1 cellular context compared by ENCODE assay signal in genomic region chr17:47099987-47100711, GRCh38.
TF ChIP-seq lines count a peak whose summit lies in the region.

No MANE protein-coding gene starts in this region.

TF ChIP-seq in K562, 482 proteins besides CTCF, POLR2A, EP300 and RAD21 (continued from another document and continues in another):
- TF ChIP-seq E4F1 (CRISPR knock-in tag; IDR thresholded peaks at IDR 0.05; ENCODE audit: borderline replicate concordance) (no peak), EWSR1 (IDR thresholded peaks at IDR 0.05; ENCODE audit: borderline replicate concordance, low read depth, partially characterized antibody) (no peak), ELF2 (CRISPR knock-in tag; IDR thresholded peaks at IDR 0.05) (no peak), NR1H2 (CRISPR knock-in tag; IDR thresholded peaks at IDR 0.05) (no peak), PTRF (tag; IDR thresholded peaks at IDR 0.05) (no peak), ARNT (IDR thresholded peaks at IDR 0.05) (no peak), NONO (IDR thresholded peaks at IDR 0.05; ENCODE audit: low read depth in 2 of 2, low read length in 1 of 2) (no peak), ZBTB1 (CRISPR knock-in tag; IDR thresholded peaks at IDR 0.05; ENCODE audit: borderline replicate concordance, low read depth) (no peak), MEIS2 (IDR thresholded peaks at IDR 0.05; ENCODE audit: partially characterized antibody) (no peak), ZNF644 (tag; IDR thresholded peaks at IDR 0.05; ENCODE audit: low read depth) (no peak), BRF1 (IDR thresholded peaks at IDR 0.05; ENCODE audit: borderline replicate concordance, extremely low read depth, insufficient read length) (no peak), ELF1 (tag; IDR thresholded peaks at IDR 0.05) (no peak), KLF1 (tag; IDR thresholded peaks at IDR 0.05) (no peak), RAD51 (IDR thresholded peaks at IDR 0.05; ENCODE audit: borderline replicate concordance, low read depth) (no peak), SMAD2 (IDR thresholded peaks at IDR 0.05; ENCODE audit: low read depth, low read length) (no peak), ADNP (tag; IDR thresholded peaks at IDR 0.05) (no peak), RBM14 (IDR thresholded peaks at IDR 0.05; ENCODE audit: borderline replicate concordance, insufficient read depth, low read depth, low read length) (no peak), TARDBP (IDR thresholded peaks at IDR 0.05) (no peak), ZFX (CRISPR knock-in tag; IDR thresholded peaks at IDR 0.05) (peak; percentile 61), UBTF (IDR thresholded peaks at IDR 0.05; ENCODE audit: borderline replicate concordance in 1 of 2, low read depth in 2 of 2, low read length in 2 of 2) (no peak), ZBTB11 (CRISPR knock-in tag; IDR thresholded peaks at IDR 0.05) (no peak), MLLT1 (IDR thresholded peaks at IDR 0.05) (no peak), GTF2E2 (tag; IDR thresholded peaks at IDR 0.05) (no peak), BACH1 (tag; IDR thresholded peaks at IDR 0.05) (no peak), ZNF395 (CRISPR knock-in tag; IDR thresholded peaks at IDR 0.05) (no peak), POLR2AphosphoS5 (IDR thresholded peaks at IDR 0.05; ENCODE audit: control insufficient read depth, insufficient read depth, low read depth, low read length) (peak; percentile 33; the same call in 1 of the 2 replicates), SREBF2 (CRISPR knock-in tag; IDR thresholded peaks at IDR 0.05) (no peak), CREBBP (IDR thresholded peaks at IDR 0.05; ENCODE audit: low read depth, low read length) (no peak), ZBTB12 (CRISPR knock-in tag; IDR thresholded peaks at IDR 0.05) (no peak), TCF15 (CRISPR knock-in tag; IDR thresholded peaks at IDR 0.05) (no peak), HINFP (tag; conservative IDR thresholded peaks at IDR 0.05; ENCODE audit: low read depth) (no peak), HDAC6 (IDR thresholded peaks at IDR 0.05; ENCODE audit: low read depth, low read length) (no peak), ZNF512 (tag; IDR thresholded peaks at IDR 0.05) (no peak), HNRNPH1 (optimal IDR thresholded peaks at IDR 0.05; ENCODE audit: low read depth, low read length) (no peak), ZNF583 (CRISPR knock-in tag; IDR thresholded peaks at IDR 0.05) (no peak), TFE3 (CRISPR knock-in tag; IDR thresholded peaks at IDR 0.05) (no peak), ATF1 (CRISPR knock-in tag; IDR thresholded peaks at IDR 0.05) (no peak), ATF1 (tag; IDR thresholded peaks at IDR 0.05) (peak; percentile 43; the same call in 1 of the 2 replicates), MTF1 (CRISPR knock-in tag; IDR thresholded peaks at IDR 0.05; ENCODE audit: borderline replicate concordance) (no peak), ZNF551 (CRISPR knock-in tag; IDR thresholded peaks at IDR 0.05) (no peak), BCL6 (CRISPR knock-in tag; IDR thresholded peaks at IDR 0.05) (no peak), HSF4 (CRISPR knock-in tag; IDR thresholded peaks at IDR 0.05; ENCODE audit: borderline replicate concordance) (no peak), RBM17 (IDR thresholded peaks at IDR 0.05; ENCODE audit: borderline replicate concordance, low read depth, low read length) (no peak), HMBOX1 (IDR thresholded peaks at IDR 0.05) (no peak)
